12 cellular contexts compared by ENCODE assay signal in genomic region chr22:36375071-36375980, GRCh38. TPM values are rescaled to one million over a fixed set of nuclear protein-coding genes. Genes with fewer than 3 reads are reported as not detected.
A peak's percentile ranks its signal among the peaks of the same experiment; 100 is the strongest.
DNase-seq lines count a peak whose midpoint lies in the region; ATAC-seq and TF ChIP-seq lines count a peak whose summit lies in the region.
"Had no signal": no experiment of that assay in that cellular context is flagged by ENCODE, and none has a peak within 500 bp of the region (broad histone marks: within the 10 kb centered on the region; RNA-seq: fewer than 3 reads in every experiment).

No MANE protein-coding gene starts in this region.

- TF ChIP-seq CTCF in AG04449 (IDR thresholded peaks at IDR 0.05; ENCODE audit: insufficient read depth, low read length, missing control alignments): no peak

- peaks cover 42% of the 10 kb centered on the region for H3K36me3 Mint-ChIP-seq in central memory CD8-positive, alpha-beta T cell (ENCODE audit: insufficient read depth)
- H3K36me3 Mint-ChIP-seq in naive thymus-derived CD4-positive, alpha-beta T cell: peaks cover 0 to 58% (median 24%) of the 10 kb centered on the region in 5 donors

- POLR2A ChIA-PET in AG04449 (lab: Yijun Ruan, JAX): interaction anchor here (0.5 to 3.6 kb wide), 6 partner anchors 10 to 97 kb away, joined by 3 to 12 read pairs (median 3); partner anchors contain the start of gene MYH9
- POLR2A ChIA-PET in naive thymus-derived CD4-positive, alpha-beta T cell (lab: Charles Lee): interaction anchor here (0.9 to 47.8 kb wide), 5 partner anchors 4 to 107 kb away, joined by 3 to 1512 read pairs (median 18); partner anchors contain the start of genes MYH9 and TXN2

- peak overlapping the region; percentile 59 for H3K4me3 Mint-ChIP-seq in central memory CD8-positive, alpha-beta T cell
- H3K4me3 Mint-ChIP-seq in naive thymus-derived CD4-positive, alpha-beta T cell: peak overlapping the region; percentile 65 to 90 (median 75)

- intact Hi-C loops in naive thymus-derived CD4-positive, alpha-beta T cell (cut with micrococcal nuclease): no loop called here

- peaks cover 93 to 97% of the 10 kb centered on the region in 2 donors for H3K4me1 ChIP-seq in naive thymus-derived CD4-positive, alpha-beta T cell (ENCODE audit: control insufficient read depth in 2 of 2, insufficient read depth in 2 of 2, low read length in 2 of 2)
- peaks cover 19% of the 10 kb centered on the region for H3K4me1 ChIP-seq in SJCRH30

- H3K27me3 ChIP-seq in naive thymus-derived CD4-positive, alpha-beta T cell (ENCODE audit: control insufficient read depth in 2 of 2, insufficient read depth in 2 of 2, low read length in 2 of 2): no peaks in the 10 kb centered on the region
- no peaks in the 10 kb centered on the region for H3K27me3 ChIP-seq in SJCRH30
- H3K27me3 ChIP-seq: dorsolateral prefrontal cortex, testis had no signal

- in situ Hi-C loops in ACHN (cut with HindIII; ENCODE audit: low pct_ligation_motif_present, low pct_unique_long_range_greater_than_20kb, low sequenced_read_pairs): no loop called here

- H3K4me1 Mint-ChIP-seq in central memory CD8-positive, alpha-beta T cell: peaks cover 88% of the 10 kb centered on the region
- H3K4me1 Mint-ChIP-seq in naive thymus-derived CD4-positive, alpha-beta T cell: peaks cover 71 to 97% (median 92%) of the 10 kb centered on the region in 7 donors

- CTCF ChIA-PET in AG04449 (lab: Yijun Ruan, JAX): interaction anchor here (1.8 to 3.4 kb wide), 3 partner anchors 91 to 96 kb away, joined by 4 to 15 read pairs (median 5); no protein-coding TSS in a partner anchor
- CTCF ChIA-PET in naive thymus-derived CD4-positive, alpha-beta T cell (lab: Charles Lee): interaction anchor here (0.6 to 2.2 kb wide), 8 partner anchors 10 to 75 kb away, joined by 3 to 8 read pairs (median 4); no protein-coding TSS in a partner anchor

- H3K27ac Mint-ChIP-seq in central memory CD8-positive, alpha-beta T cell (ENCODE audit: low read depth): peak overlapping the region; percentile 89
- peak overlapping the region; percentile 78 to 100 (median 95) for H3K27ac Mint-ChIP-seq in naive thymus-derived CD4-positive, alpha-beta T cell

- no peaks in the 10 kb centered on the region for H3K27me3 Mint-ChIP-seq in central memory CD8-positive, alpha-beta T cell
- no peaks in the 10 kb centered on the region for H3K27me3 Mint-ChIP-seq in naive thymus-derived CD4-positive, alpha-beta T cell

- H3K27ac ChIP-seq in KOPT-K1 (ENCODE audit: low read depth, low read length, poor library complexity, severe bottlenecking) (peak overlapping the region; percentile 29), SJCRH30 (no peak overlapping the region)
- peak overlapping the region; percentile 80 for H3K27ac ChIP-seq in naive thymus-derived CD4-positive, alpha-beta T cell (ENCODE audit: low read depth, low read length)
- H3K27ac ChIP-seq: parathyroid adenoma had no signal

- no peak for DNase-seq in AG04449 (ENCODE audit: low read depth, low spot score)
- DNase-seq in central memory CD8-positive, alpha-beta T cell (ENCODE audit: low spot score in 2 of 2): no peak
- DNase-seq in naive thymus-derived CD4-positive, alpha-beta T cell: no peak
- no peak for DNase-seq in COLO829 (ENCODE audit: low spot score)
- DNase-seq in SJCRH30: no peak
- no peak for DNase-seq in ACHN
- DNase-seq in activated CD4-positive, CD25-positive, alpha-beta regulatory T cell treated with anti-CD3 and anti-CD28 coated beads, Interleukin-2, amount 50 U/mL, for 72 hours: no peak
- DNase-seq: dorsolateral prefrontal cortex, NCI-H1436 treated with DMSO at 0.1 percent for 48 hours, testis had no signal

- H3K4me3 ChIP-seq in AG04449 (ENCODE audit: low read depth, low read length): 0 out of 2 replicates have a peak overlapping the region, but pooled peaks have one; percentile 12
- H3K4me3 ChIP-seq in naive thymus-derived CD4-positive, alpha-beta T cell (ENCODE audit: low read length): peak overlapping the region; percentile 27
- H3K4me3 ChIP-seq in SJCRH30: no peak overlapping the region
- H3K4me3 ChIP-seq: dorsolateral prefrontal cortex, testis had no signal

- no peak for ATAC-seq in central memory CD8-positive, alpha-beta T cell (replicated peaks; ENCODE audit: extremely low read depth, poor library complexity, severe bottlenecking)
- no peak for ATAC-seq in naive thymus-derived CD4-positive, alpha-beta T cell

- no peaks in the 10 kb centered on the region for H3K9me3 Mint-ChIP-seq in central memory CD8-positive, alpha-beta T cell
- H3K9me3 Mint-ChIP-seq in naive thymus-derived CD4-positive, alpha-beta T cell: no peaks in the 10 kb centered on the region

- peaks cover 25% of the 10 kb centered on the region for H3K36me3 ChIP-seq in KOPT-K1 (ENCODE audit: insufficient read depth, low read length)
- peaks cover 0 to 9% (median 5%) of the 10 kb centered on the region in 3 experiments for H3K36me3 ChIP-seq in naive thymus-derived CD4-positive, alpha-beta T cell (ENCODE audit: control insufficient read depth in 2 of 3, insufficient read depth in 3 of 3, low read length in 3 of 3)
- H3K36me3 ChIP-seq in SJCRH30: no peaks in the 10 kb centered on the region; the same call in 1 of the 2 replicates

- H3K9me3 ChIP-seq in KOPT-K1 (ENCODE audit: insufficient read depth, low read length, poor library complexity, severe bottlenecking) (no peaks in the 10 kb centered on the region), SJCRH30 (replicated peaks) (no peaks in the 10 kb centered on the region)
- no peaks in the 10 kb centered on the region for H3K9me3 ChIP-seq in naive thymus-derived CD4-positive, alpha-beta T cell (ENCODE audit: control insufficient read depth in 2 of 3, low read length in 3 of 3)
- H3K9me3 ChIP-seq: testis had no signal

RNA-seq across cellular contexts. Expression of gene MYH9, which starts 12.4 kb away (rescaled TPM):
- 100 to 1,000 TPM; 650 to 900 (median 803) TPM for total RNA-seq in naive thymus-derived CD4-positive, alpha-beta T cell
- polyA plus RNA-seq in naive thymus-derived CD4-positive, alpha-beta T cell: 100 to 1,000 TPM in 1 of 2 donors, 10 to 100 TPM in 1; 95.5 to 501 TPM
- 151 TPM in 2 replicates for total RNA-seq in SJCRH30 (2014; rRNA removed; shearing (Covaris generic))
